ENCODE assay signal across 9 cellular contexts in genomic region chr6:99219788-99220187, GRCh38.
DNase-seq lines count a peak whose midpoint lies in the region; ATAC-seq, FAIRE-seq and TF ChIP-seq lines count a peak whose summit lies in the region.
"Had no signal": no experiment of that assay in that cellular context is flagged by ENCODE, and none has a peak within 500 bp of the region (broad histone marks: within the 10 kb centered on the region; RNA-seq: fewer than 3 reads in every experiment).

No MANE protein-coding gene starts in this region.

- TF ChIP-seq RAD21 in K562 (CRISPR knock-in tag; conservative IDR thresholded peaks at IDR 0.05 in 1 of 2, IDR thresholded peaks at IDR 0.05 in 1 of 2): no peak

- no peak overlapping the region for H2AFZ ChIP-seq in K562 (ENCODE audit: low read depth, low read length)

- TF ChIP-seq CTCF in K562 (IDR thresholded peaks at IDR 0.05 in 2 of 3, conservative IDR thresholded peaks at IDR 0.05 in 1 of 3; ENCODE audit: insufficient read depth in 2 of 3, low read depth in 1 of 3, low read length in 3 of 3) (peak; percentile 33 to 36 (median 34); a peak in 2 of 6 replicates), colonic mucosa (IDR thresholded peaks at IDR 0.05) (no peak)

- no peak for TF ChIP-seq EP300 in K562 (IDR thresholded peaks at IDR 0.05; ENCODE audit: low read length)

- H3K36me3 ChIP-seq in K562 (ENCODE audit: control insufficient read depth, insufficient read depth, low read length) (no peaks in the 10 kb centered on the region), colonic mucosa (no peaks in the 10 kb centered on the region)

- no peak overlapping the region for H3K27ac Mint-ChIP-seq in activated naive CD4-positive, alpha-beta T cell treated with anti-CD3 and anti-CD28 coated beads, Interleukin-2, amount 50 U/mL, for 72 hours

- no peaks in the 10 kb centered on the region for H3K9me3 ChIP-seq in K562 (replicated peaks; ENCODE audit: control insufficient read depth, insufficient read depth, low read depth, low read length)
- H3K9me3 ChIP-seq in colonic mucosa: no peaks in the 10 kb centered on the region

- H3K4me3 ChIP-seq in K562: no peak overlapping the region
- no peak overlapping the region for H3K4me3 ChIP-seq in colonic mucosa

- 0 out of 4 replicates have a peak overlapping the region, but pooled peaks of 1 of the 2 experiments have one; percentile 17 for H3K9ac ChIP-seq in K562 (ENCODE audit: insufficient read depth in 1 of 2, low read depth in 2 of 2, low read length in 2 of 2)
- no peak overlapping the region for H3K9ac ChIP-seq in colonic mucosa (ENCODE audit: low read depth in 2 of 2, low read length in 2 of 2)

- BruUV-seq in K562 (replicated peaks; lab: Mats Ljungman, UMichigan): no TSS peak

- CTCF ChIA-PET in K562 (lab: Yijun Ruan, JAX; ENCODE audit: low intra/inter-chr PET ratio): no interaction called here

- H3K9me1 ChIP-seq in K562 (ENCODE audit: control insufficient read depth, insufficient read depth, low read length): no peaks in the 10 kb centered on the region

- no peaks in the 10 kb centered on the region for H3K79me2 ChIP-seq in K562 (ENCODE audit: control insufficient read depth, insufficient read depth, low read length)

- H3K27ac ChIP-seq in K562 (ENCODE audit: extremely low read depth, low read depth, low read length): no peak overlapping the region
- H3K27ac ChIP-seq in colonic mucosa: no peak overlapping the region
- H3K27ac ChIP-seq: VCaP had no signal

- H3K4me2 ChIP-seq in K562 (ENCODE audit: insufficient read depth, low read length): no peak overlapping the region

- no peak for FAIRE-seq in K562 (lab: Jason Lieb, UNC)

- intact Hi-C loops in K562 (cut with micrococcal nuclease) (no loop called here), colonic mucosa (cut with DNase I) (no loop called here)

- no peak for TF ChIP-seq POLR2A in K562 (conservative IDR thresholded peaks at IDR 0.05)

- peak; percentile 60 for ATAC-seq in GM19043 (IDR thresholded peaks at IDR 0.05; ENCODE audit: low read depth, unreplicated experiment)
- peak; percentile 80 for ATAC-seq in HG03108 (IDR thresholded peaks at IDR 0.05; ENCODE audit: unreplicated experiment)
- ATAC-seq in K562: peak; percentile 93
- no peak for ATAC-seq in activated naive CD4-positive, alpha-beta T cell treated with anti-CD3 and anti-CD28 coated beads, Interleukin-2, amount 50 U/mL, for 72 hours

- H3K27me3 ChIP-seq in K562 (ENCODE audit: control insufficient read depth in 2 of 2, insufficient read depth in 2 of 2, low read length in 2 of 2) (no peaks in the 10 kb centered on the region), colonic mucosa (no peaks in the 10 kb centered on the region)

- H3K4me1 ChIP-seq in K562 (replicated peaks in 1 of 2; ENCODE audit: control insufficient read depth in 2 of 2, insufficient read depth in 2 of 2, low read length in 2 of 2) (no peaks in the 10 kb centered on the region), colonic mucosa (no peaks in the 10 kb centered on the region)

- no peaks in the 10 kb centered on the region for H3K36me3 Mint-ChIP-seq in activated naive CD4-positive, alpha-beta T cell treated with anti-CD3 and anti-CD28 coated beads, Interleukin-2, amount 50 U/mL, for 72 hours

- in situ Hi-C loops in K562 (cut with MboI): no loop called here

- POLR2A ChIA-PET in K562 (lab: Yijun Ruan, JAX): interaction anchor here (0.6 kb wide), 1 partner anchor 55 kb away, joined by 3 read pairs; no protein-coding TSS in a partner anchor

- DNase-seq in 8988T (peak; percentile 43), K562 (ENCODE audit: extremely low read depth in 1 of 4, low spot score in 3 of 4) (peak in 2 of 4 experiments; percentile 8 to 34), ureter (ENCODE audit: low spot score) (no peak), inferior parietal cortex (ENCODE audit: extremely low spot score) (no peak), colonic mucosa (no peak)
- no peak for DNase-seq in activated naive CD4-positive, alpha-beta T cell treated with anti-CD3 and anti-CD28 coated beads, Interleukin-2, amount 50 U/mL, for 72 hours (ENCODE audit: low spot score in 2 of 2)

- no peaks in the 10 kb centered on the region for H3K9me3 Mint-ChIP-seq in activated naive CD4-positive, alpha-beta T cell treated with anti-CD3 and anti-CD28 coated beads, Interleukin-2, amount 50 U/mL, for 72 hours

- H4K20me1 ChIP-seq in K562 (replicated peaks; ENCODE audit: control insufficient read depth, insufficient read depth, low read length): no peaks in the 10 kb centered on the region

- WGBS in K562 (ENCODE audit: insufficient coverage, low coverage, missing lambda C conversion rate): 3% methylated on average over 4 of the region's 4 CpGs

TF ChIP-seq in K562, 482 proteins besides CTCF, POLR2A, EP300 and RAD21:
- TF ChIP-seq ZNF449 (CRISPR knock-in tag; IDR thresholded peaks at IDR 0.05) (no peak), PBX2 (CRISPR knock-in tag; IDR thresholded peaks at IDR 0.05; ENCODE audit: low read depth) (no peak), PBX2 (tag; conservative IDR thresholded peaks at IDR 0.05; ENCODE audit: low read depth) (no peak), CEBPB (tag; IDR thresholded peaks at IDR 0.05) (no peak), PCBP1 (IDR thresholded peaks at IDR 0.05; ENCODE audit: low read depth, low read length, poor library complexity, severe bottlenecking) (no peak), CREBBP (IDR thresholded peaks at IDR 0.05; ENCODE audit: low read depth, low read length) (no peak), MYNN (IDR thresholded peaks at IDR 0.05) (no peak), MYNN (CRISPR knock-in tag; IDR thresholded peaks at IDR 0.05) (no peak), CHD1 (IDR thresholded peaks at IDR 0.05; ENCODE audit: low read length) (no peak), ZBTB49 (CRISPR knock-in tag; IDR thresholded peaks at IDR 0.05; ENCODE audit: borderline replicate concordance) (no peak)

Comparison
In these comparisons a context has a peak if more than half of its experiments do, and no peak if none do; other contexts are left out.
1. ATAC-seq: peak in GM19043 (single experiment), HG03108 (single experiment) and K562 (single experiment); none in activated naive CD4-positive, alpha-beta T cell treated with anti-CD3 and anti-CD28 coated beads, Interleukin-2, amount 50 U/mL, for 72 hours (0 of 2).